10 cellular contexts compared by ENCODE assay signal in the genomic region with DNA sequence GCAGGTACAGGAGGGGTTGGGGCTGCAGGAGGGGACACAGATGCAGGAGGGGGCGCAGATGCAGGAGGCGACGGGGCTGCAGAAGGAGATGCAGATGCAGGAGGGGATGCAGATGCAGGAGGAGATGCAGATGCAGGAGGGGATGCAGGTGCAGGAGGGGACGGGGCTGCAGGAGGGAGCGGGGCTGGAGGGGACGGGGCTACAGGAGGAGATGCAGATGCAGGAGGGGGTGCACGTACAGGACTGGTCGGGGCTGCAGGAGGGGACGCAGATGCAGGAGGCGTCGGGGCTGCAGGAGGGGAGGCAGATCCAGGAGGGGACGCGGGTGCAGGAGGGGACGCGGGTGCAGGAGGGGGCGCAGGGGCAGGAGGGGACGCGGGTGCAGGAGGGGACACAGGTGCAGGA.
DNase-seq lines count a peak whose midpoint lies in the region; ATAC-seq and TF ChIP-seq lines count a peak whose summit lies in the region.
"Had no signal": no experiment of that assay in that cellular context is flagged by ENCODE, and none has a peak within 500 bp of the region (broad histone marks: within the 10 kb centered on the region; RNA-seq: fewer than 3 reads in every experiment).

No MANE protein-coding gene starts in this region.

- DNase-seq in activated naive CD4-positive, alpha-beta T cell treated with anti-CD3 and anti-CD28 coated beads, Interleukin-2, amount 50 U/mL, for 16 hours, result no peak
- no peak for DNase-seq in activated CD8-positive, alpha-beta T cell treated with anti-CD3 and anti-CD28 coated beads for 36 hours
- no peak for DNase-seq in immature natural killer cell
- DNase-seq in stimulated activated naive B cell treated with anti-CD40 and anti-IgM and Interleukin-4, amounts not matched to agents 10 μg/mL and 1 μg/mL and 100 μg/mL, for 72 hours, result no peak
- no peak for DNase-seq in GF-D8 (lab: John Stamatoyannopoulos, UW)
- no peak for DNase-seq in NCI-H1048 (lab: John Stamatoyannopoulos, UW)
- DNase-seq: cortex of kidney, NCI-H2107 had no signal

- POLR2A ChIA-PET in activated CD8-positive, alpha-beta T cell treated with anti-CD3 and anti-CD28 coated beads for 36 hours (lab: Charles Lee), result no interaction called here

- H3K36me3 Mint-ChIP-seq in activated naive CD4-positive, alpha-beta T cell treated with anti-CD3 and anti-CD28 coated beads, Interleukin-2, amount 50 U/mL, for 24 hours, result no peaks in the 10 kb centered on the region
- H3K36me3 Mint-ChIP-seq in activated CD8-positive, alpha-beta T cell treated with anti-CD3 and anti-CD28 coated beads for 36 hours (ENCODE audit: low read depth), result no peaks in the 10 kb centered on the region
- no peaks in the 10 kb centered on the region for H3K36me3 Mint-ChIP-seq in immature natural killer cell
- H3K36me3 Mint-ChIP-seq in stimulated activated naive B cell treated with anti-CD40 and anti-IgM and Interleukin-4, amounts not matched to agents 10 μg/mL and 1 μg/mL and 100 μg/mL, for 72 hours, result no peaks in the 10 kb centered on the region

- no peak for ATAC-seq in activated CD8-positive, alpha-beta T cell treated with anti-CD3 and anti-CD28 coated beads for 36 hours
- ATAC-seq in stimulated activated naive B cell treated with anti-CD40 and anti-IgM and Interleukin-4, amounts not matched to agents 10 μg/mL and 1 μg/mL and 100 μg/mL, for 72 hours (replicated peaks), result no peak
- ATAC-seq in GM19351 (IDR thresholded peaks at IDR 0.05; ENCODE audit: unreplicated experiment), result no peak

- no peaks in the 10 kb centered on the region for H3K9me3 Mint-ChIP-seq in activated naive CD4-positive, alpha-beta T cell treated with anti-CD3 and anti-CD28 coated beads, Interleukin-2, amount 50 U/mL, for 24 hours
- H3K9me3 Mint-ChIP-seq in activated CD8-positive, alpha-beta T cell treated with anti-CD3 and anti-CD28 coated beads for 36 hours, result no peaks in the 10 kb centered on the region
- no peaks in the 10 kb centered on the region for H3K9me3 Mint-ChIP-seq in immature natural killer cell
- H3K9me3 Mint-ChIP-seq in stimulated activated naive B cell treated with anti-CD40 and anti-IgM and Interleukin-4, amounts not matched to agents 10 μg/mL and 1 μg/mL and 100 μg/mL, for 72 hours, result no peaks in the 10 kb centered on the region

- CTCF ChIA-PET in activated CD8-positive, alpha-beta T cell treated with anti-CD3 and anti-CD28 coated beads for 36 hours (lab: Charles Lee), result no interaction called here

- intact Hi-C loops in activated CD8-positive, alpha-beta T cell treated with anti-CD3 and anti-CD28 coated beads for 36 hours (cut with micrococcal nuclease), result loop anchor here (2.0 kb wide), 1 partner anchor 481 kb away; no protein-coding TSS in a partner anchor

- no peak overlapping the region for H3K27ac Mint-ChIP-seq in activated naive CD4-positive, alpha-beta T cell treated with anti-CD3 and anti-CD28 coated beads, Interleukin-2, amount 50 U/mL, for 24 hours
- no peak overlapping the region for H3K27ac Mint-ChIP-seq in activated CD8-positive, alpha-beta T cell treated with anti-CD3 and anti-CD28 coated beads for 36 hours
- no peak overlapping the region for H3K27ac Mint-ChIP-seq in immature natural killer cell
- no peak overlapping the region for H3K27ac Mint-ChIP-seq in stimulated activated naive B cell treated with anti-CD40 and anti-IgM and Interleukin-4, amounts not matched to agents 10 μg/mL and 1 μg/mL and 100 μg/mL, for 72 hours

- no peaks in the 10 kb centered on the region for H3K27me3 Mint-ChIP-seq in activated naive CD4-positive, alpha-beta T cell treated with anti-CD3 and anti-CD28 coated beads, Interleukin-2, amount 50 U/mL, for 24 hours
- H3K27me3 Mint-ChIP-seq in activated CD8-positive, alpha-beta T cell treated with anti-CD3 and anti-CD28 coated beads for 36 hours, result no peaks in the 10 kb centered on the region
- peaks cover 2 to 4% (median 4%) of the 10 kb centered on the region in 3 donors for H3K27me3 Mint-ChIP-seq in immature natural killer cell (ENCODE audit: low read depth in 3 of 3)
- no peaks in the 10 kb centered on the region for H3K27me3 Mint-ChIP-seq in stimulated activated naive B cell treated with anti-CD40 and anti-IgM and Interleukin-4, amounts not matched to agents 10 μg/mL and 1 μg/mL and 100 μg/mL, for 72 hours

- H3K4me3 Mint-ChIP-seq in activated naive CD4-positive, alpha-beta T cell treated with anti-CD3 and anti-CD28 coated beads, Interleukin-2, amount 50 U/mL, for 24 hours, result peak overlapping the region; percentile 98
- H3K4me3 Mint-ChIP-seq in activated CD8-positive, alpha-beta T cell treated with anti-CD3 and anti-CD28 coated beads for 36 hours, result peak overlapping the region; percentile 86
- H3K4me3 Mint-ChIP-seq in immature natural killer cell, result peak overlapping the region; percentile 86 to 95 (median 90)
- peak overlapping the region; percentile 88 to 95 for H3K4me3 Mint-ChIP-seq in stimulated activated naive B cell treated with anti-CD40 and anti-IgM and Interleukin-4, amounts not matched to agents 10 μg/mL and 1 μg/mL and 100 μg/mL, for 72 hours

- TF ChIP-seq CTCF in activated CD8-positive, alpha-beta T cell treated with anti-CD3 and anti-CD28 coated beads for 36 hours (IDR thresholded peaks at IDR 0.05), result no peak

- peaks cover 11% of the 10 kb centered on the region for H3K4me1 Mint-ChIP-seq in activated naive CD4-positive, alpha-beta T cell treated with anti-CD3 and anti-CD28 coated beads, Interleukin-2, amount 50 U/mL, for 24 hours
- peaks cover 13% of the 10 kb centered on the region for H3K4me1 Mint-ChIP-seq in activated CD8-positive, alpha-beta T cell treated with anti-CD3 and anti-CD28 coated beads for 36 hours (ENCODE audit: low read depth)
- H3K4me1 Mint-ChIP-seq in immature natural killer cell, result peaks cover 9 to 12% of the 10 kb centered on the region in 2 donors
- H3K4me1 Mint-ChIP-seq in stimulated activated naive B cell treated with anti-CD40 and anti-IgM and Interleukin-4, amounts not matched to agents 10 μg/mL and 1 μg/mL and 100 μg/mL, for 72 hours, result peaks cover 14 to 19% of the 10 kb centered on the region in 2 donors
